In genomic region chr2:18526429-18526828, GRCh38 we compare ENCODE assay signal across 27 cellular contexts.
"Had no signal": no experiment of that assay in that cellular context is flagged by ENCODE, and none has a peak within 500 bp of the region (broad histone marks: within the 10 kb centered on the region; RNA-seq: fewer than 3 reads in every experiment).

No MANE protein-coding gene starts in this region.

- H3K4me1 ChIP-seq: lower lobe of right lung, uterus had no signal

- DNase-seq: activated CD4-positive, alpha-beta T cell treated with anti-CD3 and anti-CD28 coated beads for 1 hour; activated CD4-positive, alpha-beta T cell treated with anti-CD3 and anti-CD28 coated beads, Interleukin-2, amount 10 ng/mL, durations not matched to agents 7 days and 5 days; activated CD8-positive, alpha-beta T cell treated with anti-CD3 and anti-CD28 coated beads for 36 hours; activated naive CD8-positive, alpha-beta T cell treated with anti-CD3 and anti-CD28 coated beads, Interleukin-2, amount 50 U/mL, for 24 hours; activated T-cell treated with anti-CD3 and anti-CD28 coated beads, Interleukin-2, amount 50 U/mL, for 4 hours; dermis blood vessel endothelial cell; effector CD8-positive, alpha-beta T cell; hypothalamus; immature natural killer cell; kidney; lower lobe of right lung; mesendoderm; mucosa of descending colon; nephron progenitor cell; ovary; stimulated activated CD4-positive, alpha-beta T cell treated with anti-CD3 and anti-CD28 coated beads, Interleukin-1b, Interleukin-23, amount 100 ng/mL, for 48 hours; stimulated activated CD4-positive, alpha-beta T cell treated with anti-CD3 and anti-CD28 coated beads, Interleukin-4, amount 100 ng/mL, for 4 hours; stimulated activated CD8-positive, alpha-beta memory T cell treated with anti-CD3 and anti-CD28 coated beads, Interleukin-4, amount 100 ng/mL, for 48 hours; stimulated activated naive CD8-positive, alpha-beta T cell treated with anti-CD3 and anti-CD28 coated beads, Interleukin-15, amount 100 ng/mL, for 72 hours; substantia nigra; SW 1271; T1000; uterus had no signal

- H3K27me3 ChIP-seq: gastroesophageal sphincter, ovary, uterus had no signal

- H3K27ac ChIP-seq: epithelial cell of prostate, lower lobe of right lung, ovary, uterus had no signal

- H3K36me3 ChIP-seq: gastroesophageal sphincter, lower lobe of right lung, ovary, uterus had no signal

- H3K9me3 ChIP-seq: gastroesophageal sphincter, lower lobe of right lung, mucosa of descending colon, ovary, uterus had no signal

- H3K4me3 ChIP-seq: gastroesophageal sphincter, lower lobe of right lung, mucosa of descending colon, ovary, smooth muscle cell, uterus had no signal

- ATAC-seq: activated CD8-positive, alpha-beta T cell treated with anti-CD3 and anti-CD28 coated beads for 36 hours; activated naive CD8-positive, alpha-beta T cell treated with anti-CD3 and anti-CD28 coated beads, Interleukin-2, amount 50 U/mL, for 24 hours; activated T-cell treated with anti-CD3 and anti-CD28 coated beads, Interleukin-2, amount 50 U/mL, for 4 hours; gastroesophageal sphincter; lower lobe of right lung; stimulated activated memory B cell treated with anti-CD40 and anti-IgM and Interleukin-4, amounts not matched to agents 10 μg/mL and 1 μg/mL and 100 μg/mL, for 72 hours; stimulated activated naive CD8-positive, alpha-beta T cell treated with anti-CD3 and anti-CD28 coated beads, Interleukin-15, amount 100 ng/mL, for 72 hours had no signal
